Comparison of ENCODE assay signal across 9 cellular contexts in genomic region chr17:60134396-60135159, GRCh38. TPM values are rescaled to one million over a fixed set of nuclear protein-coding genes. Genes with fewer than 3 reads are reported as not detected.
DNase-seq lines count a peak whose midpoint lies in the region; TF ChIP-seq lines count a peak whose summit lies in the region.
"Had no signal": no experiment of that assay in that cellular context is flagged by ENCODE, and none has a peak within 500 bp of the region (broad histone marks: within the 10 kb centered on the region; RNA-seq: fewer than 3 reads in every experiment).

No MANE protein-coding gene starts in this region.

- peak overlapping the region; percentile 86 for H3K9ac ChIP-seq in BLaER1
- H3K9ac ChIP-seq in endodermal cell (ENCODE audit: extremely low read depth, low read length, poor library complexity, severe bottlenecking) = peak overlapping the region; percentile 54
- peak overlapping the region; percentile 48 for H3K9ac ChIP-seq in mucosa of stomach (ENCODE audit: low read length)
- H3K9ac ChIP-seq: KMS-11 had no signal

- H3K4me3 Mint-ChIP-seq in T-helper 1 cell treated with Interleukin-12 subunit alpha and Interleukin-12 subunit beta and Interleukin-4 antibody, amounts not matched to agents 30 μg/mL and 1 μg/mL, for 36 hours = peak overlapping the region; percentile 95
- H3K4me3 Mint-ChIP-seq in endodermal cell = peak overlapping the region; percentile 75

- H3K27ac Mint-ChIP-seq in T-helper 1 cell treated with Interleukin-12 subunit alpha and Interleukin-12 subunit beta and Interleukin-4 antibody, amounts not matched to agents 30 μg/mL and 1 μg/mL, for 36 hours = peak overlapping the region; percentile 81
- no peak overlapping the region for H3K27ac Mint-ChIP-seq in endodermal cell

- WGBS in endodermal cell (ENCODE audit: insufficient coverage in 1 of 2, insufficient read length in 1 of 2), 2 experiments = 11 to 18% methylated on average over 5 to 16 of the region's 16 CpGs

- DNase-seq in HAP-1 (ENCODE audit: low spot score in 2 of 2) (no peak), endodermal cell (peak; percentile 39), GDM1 (lab: John Stamatoyannopoulos, UW) (no peak), SKM-1 treated with dmso at 0.1 percent for 144 hours (lab: John Stamatoyannopoulos, UW; ENCODE audit: unreplicated experiment) (no peak), RKO (ENCODE audit: low spot score) (no peak)

- peak overlapping the region; percentile 92 for H3K27ac ChIP-seq in BLaER1
- no peak overlapping the region for H3K27ac ChIP-seq in endodermal cell (ENCODE audit: low read depth, low read length)
- H3K27ac ChIP-seq: KMS-11 had no signal

- in situ Hi-C loops in HAP-1 (cut with MboI; ENCODE audit: low sequenced_read_pairs) = loop anchor here (25.0 kb wide), 2 partner anchors 278 to 503 kb away; partner anchors contain the start of gene CHCT1

- peaks cover 20% of the 10 kb centered on the region for H3K4me1 Mint-ChIP-seq in T-helper 1 cell treated with Interleukin-12 subunit alpha and Interleukin-12 subunit beta and Interleukin-4 antibody, amounts not matched to agents 30 μg/mL and 1 μg/mL, for 36 hours (ENCODE audit: low read depth)
- H3K4me1 Mint-ChIP-seq in endodermal cell = peaks cover 10% of the 10 kb centered on the region

- H3K27me3 Mint-ChIP-seq in T-helper 1 cell treated with Interleukin-12 subunit alpha and Interleukin-12 subunit beta and Interleukin-4 antibody, amounts not matched to agents 30 μg/mL and 1 μg/mL, for 36 hours (ENCODE audit: low read depth) = peaks cover 24% of the 10 kb centered on the region
- peaks cover 48% of the 10 kb centered on the region for H3K27me3 Mint-ChIP-seq in endodermal cell (ENCODE audit: insufficient read depth)

- no peak for TF ChIP-seq CTCF in endodermal cell (conservative IDR thresholded peaks at IDR 0.05)

- H3K36me3 ChIP-seq in BLaER1 (peaks cover 4% of the 10 kb centered on the region; the same call in 1 of the 2 replicates), HAP-1 (replicated peaks) (no peaks in the 10 kb centered on the region), endodermal cell (ENCODE audit: control insufficient read depth, insufficient read depth, low read length) (peaks cover 8% of the 10 kb centered on the region), mucosa of stomach (ENCODE audit: control insufficient read depth, insufficient read depth, low read length) (no peaks in the 10 kb centered on the region)

- H4K20me1 ChIP-seq in BLaER1 = peaks cover 7% of the 10 kb centered on the region; the same call in 1 of the 2 replicates

- peak overlapping the region; percentile 97 for H3K4me2 ChIP-seq in BLaER1
- H3K4me2 ChIP-seq: KMS-11 had no signal

- peaks cover 49% of the 10 kb centered on the region for H3K4me1 ChIP-seq in BLaER1
- H3K4me1 ChIP-seq in HAP-1 = peaks cover 3% of the 10 kb centered on the region; the same call in 1 of the 2 replicates
- H3K4me1 ChIP-seq in endodermal cell (ENCODE audit: control insufficient read depth, insufficient read depth, low read length) = no peaks in the 10 kb centered on the region
- H3K4me1 ChIP-seq in mucosa of stomach (ENCODE audit: control insufficient read depth, insufficient read depth, low read length) = peaks cover 12% of the 10 kb centered on the region

- H3K36me3 Mint-ChIP-seq in T-helper 1 cell treated with Interleukin-12 subunit alpha and Interleukin-12 subunit beta and Interleukin-4 antibody, amounts not matched to agents 30 μg/mL and 1 μg/mL, for 36 hours (ENCODE audit: low read depth) = peaks cover 20% of the 10 kb centered on the region
- peaks cover 15% of the 10 kb centered on the region for H3K36me3 Mint-ChIP-seq in endodermal cell (ENCODE audit: low read depth)

- H3K9me3 Mint-ChIP-seq in T-helper 1 cell treated with Interleukin-12 subunit alpha and Interleukin-12 subunit beta and Interleukin-4 antibody, amounts not matched to agents 30 μg/mL and 1 μg/mL, for 36 hours = no peaks in the 10 kb centered on the region
- H3K9me3 Mint-ChIP-seq in endodermal cell = peaks cover 3% of the 10 kb centered on the region

- H3K27me3 ChIP-seq in BLaER1 = peaks cover 12% of the 10 kb centered on the region
- H3K27me3 ChIP-seq in HAP-1 (ENCODE audit: low read depth) = no peaks in the 10 kb centered on the region
- H3K27me3 ChIP-seq in endodermal cell (ENCODE audit: control insufficient read depth, insufficient read depth, low read length, poor library complexity, severe bottlenecking) = peaks cover 38% of the 10 kb centered on the region
- peaks cover 18% of the 10 kb centered on the region for H3K27me3 ChIP-seq in mucosa of stomach (ENCODE audit: control insufficient read depth, insufficient read depth, low read length)

- peak overlapping the region; percentile 75 for H3K4me3 ChIP-seq in BLaER1
- H3K4me3 ChIP-seq in HAP-1 = peak overlapping the region; percentile 63
- peak overlapping the region; percentile 94 for H3K4me3 ChIP-seq in endodermal cell (ENCODE audit: low read length)
- peak overlapping the region; percentile 65 for H3K4me3 ChIP-seq in mucosa of stomach (ENCODE audit: low read length)

- H3K9me3 ChIP-seq in BLaER1 (no peaks in the 10 kb centered on the region), HAP-1 (no peaks in the 10 kb centered on the region), endodermal cell (ENCODE audit: control insufficient read depth, low read length) (no peaks in the 10 kb centered on the region), mucosa of stomach (ENCODE audit: control insufficient read depth, low read length) (no peaks in the 10 kb centered on the region)

RNA-seq across cellular contexts. Expression of gene CA4, which starts 15.2 kb away (rescaled TPM):
- 1 to 10 TPM; 1.5 to 3.0 TPM for total RNA-seq in endodermal cell
- polyA plus RNA-seq in endodermal cell (2013, experiment 1 of 2) = 1.5 TPM
- 0.66 TPM for polyA plus RNA-seq in endodermal cell (2013, experiment 2 of 2)

RNA-seq across cellular contexts. Expression of gene HEATR6, which starts 55.9 kb away (rescaled TPM):
- 10 to 100 TPM; 25.5 to 27.6 TPM for total RNA-seq in endodermal cell
- polyA plus RNA-seq in endodermal cell (2013, experiment 1 of 2) = 27.8 TPM
- polyA plus RNA-seq in endodermal cell (2013, experiment 2 of 2) = 23.5 TPM
